ENCODE assay signal across 18 cellular contexts in genomic region chr17:20133552-20133951, GRCh38.
A peak's percentile ranks its signal among the peaks of the same experiment; 100 is the strongest.
DNase-seq lines count a peak whose midpoint lies in the region; ATAC-seq, FAIRE-seq and TF ChIP-seq lines count a peak whose summit lies in the region.
"Had no signal": no experiment of that assay in that cellular context is flagged by ENCODE, and none has a peak within 500 bp of the region (broad histone marks: within the 10 kb centered on the region; RNA-seq: fewer than 3 reads in every experiment).

No MANE protein-coding gene starts in this region.

- H3K27ac Mint-ChIP-seq in endodermal cell, result no peak overlapping the region
- H3K27ac Mint-ChIP-seq in Calu3 (ENCODE audit: unreplicated experiment), result no peak overlapping the region
- no peak overlapping the region for H3K27ac Mint-ChIP-seq in activated naive CD8-positive, alpha-beta T cell treated with anti-CD3 and anti-CD28 coated beads, Interleukin-2, amount 50 U/mL, for 24 hours
- H3K27ac Mint-ChIP-seq: CD8-positive, alpha-beta memory T cell had no signal

- no peak for TF ChIP-seq RAD21 in A549 (conservative IDR thresholded peaks at IDR 0.05 in 1 of 2, IDR thresholded peaks at IDR 0.05 in 1 of 2)

- peak; percentile 7 for FAIRE-seq in A549 (lab: Jason Lieb, UNC)
- FAIRE-seq: G401.6, GM12891, K562 had no signal

- no peaks in the 10 kb centered on the region; the same call in 1 of the 3 replicates for H3K4me1 ChIP-seq in A549
- H3K4me1 ChIP-seq in HUES48 (ENCODE audit: control insufficient read depth, insufficient read depth, low read length), result peaks cover 14% of the 10 kb centered on the region
- no peaks in the 10 kb centered on the region for H3K4me1 ChIP-seq in endodermal cell (ENCODE audit: control insufficient read depth, insufficient read depth, low read length)
- no peaks in the 10 kb centered on the region for H3K4me1 ChIP-seq in thyroid gland
- H3K4me1 ChIP-seq: BLaER1, Caco-2 had no signal

- peaks cover 14% of the 10 kb centered on the region for H3K4me1 Mint-ChIP-seq in endodermal cell
- H3K4me1 Mint-ChIP-seq in Calu3 (ENCODE audit: low read depth, unreplicated experiment), result no peaks in the 10 kb centered on the region
- no peaks in the 10 kb centered on the region for H3K4me1 Mint-ChIP-seq in activated naive CD8-positive, alpha-beta T cell treated with anti-CD3 and anti-CD28 coated beads, Interleukin-2, amount 50 U/mL, for 24 hours
- H3K4me1 Mint-ChIP-seq: CD8-positive, alpha-beta memory T cell had no signal

- H3K27ac ChIP-seq in A549 (no peak overlapping the region), HUES48 (ENCODE audit: low read depth, low read length) (peak overlapping the region; percentile 78), endodermal cell (ENCODE audit: low read depth, low read length) (no peak overlapping the region), thyroid gland (no peak overlapping the region)
- H3K27ac ChIP-seq: 22Rv1, BLaER1 had no signal

- TF ChIP-seq POLR2A in A549 (IDR thresholded peaks at IDR 0.05; ENCODE audit: low read length) (no peak), thyroid gland (IDR thresholded peaks at IDR 0.05) (no peak)

- CTCF ChIA-PET in A549 (lab: Yijun Ruan, JAX), result interaction anchor here (1.3 to 2.5 kb wide), 2 partner anchors 12 to 124 kb away, joined by 5 to 24 read pairs; partner anchors contain the start of gene SPECC1
- CTCF ChIA-PET in Calu3 (lab: Charles Lee), result no interaction called here

- H3K4me3 Mint-ChIP-seq in endodermal cell (no peak overlapping the region), Calu3 (ENCODE audit: low read depth, unreplicated experiment) (no peak overlapping the region)
- no peak overlapping the region for H3K4me3 Mint-ChIP-seq in activated naive CD8-positive, alpha-beta T cell treated with anti-CD3 and anti-CD28 coated beads, Interleukin-2, amount 50 U/mL, for 24 hours
- H3K4me3 Mint-ChIP-seq: CD8-positive, alpha-beta memory T cell had no signal

- H3K27me3 ChIP-seq in HUES48 (ENCODE audit: control insufficient read depth, insufficient read depth, low read length) (no peaks in the 10 kb centered on the region), endodermal cell (ENCODE audit: control insufficient read depth, insufficient read depth, low read length, poor library complexity, severe bottlenecking) (no peaks in the 10 kb centered on the region), thyroid gland (no peaks in the 10 kb centered on the region)
- H3K27me3 ChIP-seq: BLaER1 had no signal

- no TSS peak for BruUV-seq in Calu3 (replicated peaks; lab: Mats Ljungman, UMichigan)

- intact Hi-C loops in Calu3 (cut with micrococcal nuclease; ENCODE audit: unreplicated experiment) (no loop called here), thyroid gland (cut with DNase I) (no loop called here)

- peaks cover 6% of the 10 kb centered on the region for H3K36me3 Mint-ChIP-seq in endodermal cell (ENCODE audit: low read depth)
- H3K36me3 Mint-ChIP-seq in Calu3 (ENCODE audit: insufficient read depth, unreplicated experiment), result no peaks in the 10 kb centered on the region
- no peaks in the 10 kb centered on the region for H3K36me3 Mint-ChIP-seq in activated naive CD8-positive, alpha-beta T cell treated with anti-CD3 and anti-CD28 coated beads, Interleukin-2, amount 50 U/mL, for 24 hours (ENCODE audit: low read depth)

- no peak for TF ChIP-seq EP300 in A549 (IDR thresholded peaks at IDR 0.05)

- H3K4me3 ChIP-seq in A549, result no peak overlapping the region
- H3K4me3 ChIP-seq in HUES48 (ENCODE audit: low read depth, low read length), result peak overlapping the region; percentile 34
- H3K4me3 ChIP-seq in endodermal cell (ENCODE audit: low read length), result no peak overlapping the region
- H3K4me3 ChIP-seq in thyroid gland (replicated peaks in 1 of 3), result no peak overlapping the region
- H3K4me3 ChIP-seq: BLaER1, K562 had no signal

- H3K36me3 ChIP-seq in HUES48 (ENCODE audit: control insufficient read depth, insufficient read depth, low read length) (no peaks in the 10 kb centered on the region), endodermal cell (ENCODE audit: control insufficient read depth, insufficient read depth, low read length) (no peaks in the 10 kb centered on the region), thyroid gland (no peaks in the 10 kb centered on the region)

- peaks cover 23% of the 10 kb centered on the region for H3K9me3 Mint-ChIP-seq in endodermal cell
- H3K9me3 Mint-ChIP-seq in Calu3 (ENCODE audit: low read depth, unreplicated experiment), result no peaks in the 10 kb centered on the region
- H3K9me3 Mint-ChIP-seq in activated naive CD8-positive, alpha-beta T cell treated with anti-CD3 and anti-CD28 coated beads, Interleukin-2, amount 50 U/mL, for 24 hours, result no peaks in the 10 kb centered on the region
- H3K9me3 Mint-ChIP-seq: CD8-positive, alpha-beta memory T cell had no signal

- no peak overlapping the region for H3K4me2 ChIP-seq in A549
- H3K4me2 ChIP-seq: BLaER1 had no signal

- H3K9me3 ChIP-seq in A549 (peaks cover 11% of the 10 kb centered on the region; the same call in 2 of the 3 replicates), HUES48 (ENCODE audit: control insufficient read depth, insufficient read depth, low read length) (peaks cover 9% of the 10 kb centered on the region; the same call in 1 of the 2 replicates), endodermal cell (ENCODE audit: control insufficient read depth, low read length) (no peaks in the 10 kb centered on the region), thyroid gland (no peaks in the 10 kb centered on the region)

- no peak for ATAC-seq in A549
- ATAC-seq in activated naive CD8-positive, alpha-beta T cell treated with anti-CD3 and anti-CD28 coated beads, Interleukin-2, amount 50 U/mL, for 24 hours, result no peak
- ATAC-seq: K562 had no signal

- TF ChIP-seq CTCF in A549 (IDR thresholded peaks at IDR 0.05) (no peak), endodermal cell (conservative IDR thresholded peaks at IDR 0.05) (no peak), Calu3 (IDR thresholded peaks at IDR 0.05; ENCODE audit: unreplicated experiment) (no peak), thyroid gland (IDR thresholded peaks at IDR 0.05) (no peak)

- POLR2A ChIA-PET in A549 (lab: Yijun Ruan, JAX), result no interaction called here

- no peak overlapping the region for H3K9ac ChIP-seq in HUES48 (ENCODE audit: low read depth, low read length)
- H3K9ac ChIP-seq in endodermal cell (ENCODE audit: extremely low read depth, low read length, poor library complexity, severe bottlenecking), result no peak overlapping the region
- H3K9ac ChIP-seq: BLaER1 had no signal

- WGBS in A549 (ENCODE audit: missing lambda C conversion rate), result 92% methylated on average over 5 of the region's 5 CpGs
- 33% methylated on average over 4 of the region's 5 CpGs; no CpG with 5 or more reads in 1 of the 2 experiments for WGBS in endodermal cell (ENCODE audit: insufficient coverage in 1 of 2, insufficient read length in 1 of 2), 2 experiments
- WGBS in thyroid gland, 2 donors, result 61 to 63% methylated on average over 5 of the region's 5 CpGs

- peaks cover 4% of the 10 kb centered on the region for H3K27me3 Mint-ChIP-seq in endodermal cell (ENCODE audit: insufficient read depth)
- no peaks in the 10 kb centered on the region for H3K27me3 Mint-ChIP-seq in Calu3 (ENCODE audit: unreplicated experiment)
- H3K27me3 Mint-ChIP-seq in activated naive CD8-positive, alpha-beta T cell treated with anti-CD3 and anti-CD28 coated beads, Interleukin-2, amount 50 U/mL, for 24 hours, result no peaks in the 10 kb centered on the region

- no peak for DNase-seq in A549 (ENCODE audit: low read depth in 1 of 2, low spot score in 1 of 2)
- DNase-seq in endodermal cell, result peak; percentile 54
- DNase-seq in iPS-NIHi11 (ENCODE audit: low spot score), result peak; percentile 36
- DNase-seq in Calu3, result no peak
- no peak for DNase-seq in thyroid gland
- DNase-seq in D341Med (ENCODE audit: low spot score), result no peak
- DNase-seq in activated naive CD8-positive, alpha-beta T cell treated with anti-CD3 and anti-CD28 coated beads, Interleukin-2, amount 50 U/mL, for 24 hours, result no peak
- DNase-seq: AML-193; Caco-2; CD8-positive, alpha-beta memory T cell; DMS79 treated with DMSO at 0.1 percent for 48 hours; EL had no signal

TF ChIP-seq in A549, 52 proteins besides CTCF, POLR2A, EP300 and RAD21:
- TF ChIP-seq HES2 (IDR thresholded peaks at IDR 0.05) (no peak), ZFP36 (IDR thresholded peaks at IDR 0.05; ENCODE audit: borderline replicate concordance, partially characterized antibody) (no peak), TP53 (CRISPR knock-in tag; IDR thresholded peaks at IDR 0.05) (no peak)

Comparison
In these comparisons a context has a peak if more than half of its experiments do, and no peak if none do; other contexts are left out.
1. DNase-seq: peak in endodermal cell (single experiment) and iPS-NIHi11 (single experiment); none in A549 (0 of 2), Calu3 (single experiment), thyroid gland (0 of 2), D341Med (single experiment) and activated naive CD8-positive, alpha-beta T cell treated with anti-CD3 and anti-CD28 coated beads, Interleukin-2, amount 50 U/mL, for 24 hours (single experiment).